1 cellular context compared by ENCODE assay signal in the genomic region with DNA sequence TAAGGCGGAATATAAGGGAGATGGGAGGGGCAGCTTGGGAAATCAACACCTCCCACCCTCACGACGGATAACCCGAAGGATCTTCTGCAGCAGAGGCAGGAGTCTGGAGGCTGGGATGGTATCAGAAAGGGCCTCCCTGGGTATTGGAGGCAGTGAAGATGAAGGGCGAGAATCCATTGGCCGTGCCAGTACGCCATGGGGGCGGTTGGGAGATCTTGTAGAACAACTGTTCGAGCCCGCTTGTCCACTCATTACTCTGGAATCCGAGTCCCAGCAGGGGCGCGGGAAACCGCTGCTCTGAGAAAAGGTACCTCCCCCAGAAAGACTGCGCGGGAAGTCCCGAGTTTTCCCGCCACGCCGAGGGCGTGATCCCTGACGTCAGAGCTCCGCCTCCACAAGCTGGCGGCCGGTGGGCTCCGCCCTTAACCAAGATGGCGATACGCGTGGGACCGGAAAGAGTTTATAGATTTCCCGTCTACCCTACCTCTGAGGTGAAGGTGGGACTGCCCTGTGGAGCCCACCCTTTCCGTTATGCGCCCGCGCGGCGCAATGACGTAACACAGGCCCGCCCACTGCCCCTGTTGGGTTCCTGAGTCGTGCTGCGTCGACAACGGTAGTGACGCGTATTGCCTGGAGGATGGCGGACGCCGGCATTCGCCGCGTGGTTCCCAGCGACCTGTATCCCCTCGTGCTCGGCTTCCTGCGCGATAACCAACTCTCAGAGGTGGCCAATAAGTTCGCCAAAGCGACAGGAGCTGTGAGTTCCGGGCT.
TF ChIP-seq lines count a peak whose summit lies in the region.

A gene (plus strand): TSS at position 616 of the 771 bp plus-strand sequence. CDS start 22 bp downstream, at position 638.

TF ChIP-seq in H1, 55 proteins besides CTCF, POLR2A, EP300 and RAD21 (continues in another document):
- TF ChIP-seq TAF1 (IDR thresholded peaks at IDR 0.05; ENCODE audit: low read depth, low read length) (peak; percentile 97), SAP30 (IDR thresholded peaks at IDR 0.05; ENCODE audit: insufficient read depth, insufficient replicate concordance, low read length) (peak; percentile 91), BRCA1 (IDR thresholded peaks at IDR 0.05; ENCODE audit: low read depth, low read length) (no peak; the same call in 1 of the 2 replicates), KDM4A (IDR thresholded peaks at IDR 0.05; ENCODE audit: low read depth, low read length, severe bottlenecking) (peak; percentile 100), RFX5 (IDR thresholded peaks at IDR 0.05; ENCODE audit: borderline replicate concordance, low read depth, low read length) (no peak), ZNF274 (IDR thresholded peaks at IDR 0.05; ENCODE audit: borderline replicate concordance, extremely low read depth, low read length) (no peak), SUZ12 (IDR thresholded peaks at IDR 0.05; ENCODE audit: low read length) (no peak), BACH1 (IDR thresholded peaks at IDR 0.05; ENCODE audit: low read length) (peak; percentile 91), CBX5 (IDR thresholded peaks at IDR 0.05; ENCODE audit: low read depth, low read length) (no peak), TAF7 (optimal IDR thresholded peaks at IDR 0.05; ENCODE audit: borderline replicate concordance, low read depth, low read length) (peak; percentile 90), SIN3A (conservative IDR thresholded peaks at IDR 0.05 in 1 of 2, IDR thresholded peaks at IDR 0.05 in 1 of 2; ENCODE audit: low read depth in 1 of 2, low read length in 2 of 2) (peak in 1 of 2 experiments; percentile 92; a peak in 3 of 4 replicates), EZH2 (IDR thresholded peaks at IDR 0.05; ENCODE audit: low read depth, low read length, severe bottlenecking) (no peak), CEBPB (IDR thresholded peaks at IDR 0.05; ENCODE audit: low read depth, low read length) (0 out of 2 replicates have a peak, but pooled peaks have one; percentile 41), PHF8 (conservative IDR thresholded peaks at IDR 0.05; ENCODE audit: low read depth, low read length) (peak; percentile 95), NRF1 (IDR thresholded peaks at IDR 0.05; ENCODE audit: low read depth, low read length) (no peak), FOSL1 (IDR thresholded peaks at IDR 0.05; ENCODE audit: insufficient read depth, low read depth, low read length) (no peak), YY1 (IDR thresholded peaks at IDR 0.05; ENCODE audit: low read depth, low read length) (peak; percentile 97), RBBP5 (IDR thresholded peaks at IDR 0.05; ENCODE audit: borderline replicate concordance, low read depth, low read length) (no peak; the same call in none of the 2 replicates), SRF (IDR thresholded peaks at IDR 0.05; ENCODE audit: low read depth, low read length) (peak; percentile 90), CHD1 (IDR thresholded peaks at IDR 0.05; ENCODE audit: low read depth, low read length) (no peak), TBP (IDR thresholded peaks at IDR 0.05; ENCODE audit: low read depth, low read length) (peak; percentile 92), TEAD4 (IDR thresholded peaks at IDR 0.05; ENCODE audit: low read depth, low read length) (peak; percentile 73), RXRA (IDR thresholded peaks at IDR 0.05; ENCODE audit: insufficient read depth, low read depth, low read length) (0 out of 2 replicates have a peak, but pooled peaks have one; percentile 18), GABPA (IDR thresholded peaks at IDR 0.05; ENCODE audit: borderline replicate concordance, insufficient read depth, low read length) (peak; percentile 81; the same call in 1 of the 2 replicates), JUN (IDR thresholded peaks at IDR 0.05; ENCODE audit: low read depth, low read length) (peak; percentile 29; the same call in 1 of the 2 replicates), CHD2 (IDR thresholded peaks at IDR 0.05; ENCODE audit: low read length) (0 out of 2 replicates have a peak, but pooled peaks have one; percentile 46), SIX5 (IDR thresholded peaks at IDR 0.05; ENCODE audit: low read depth, low read length) (peak; percentile 38; the same call in 1 of the 2 replicates), JUND (IDR thresholded peaks at IDR 0.05; ENCODE audit: low read length) (peak; percentile 81; the same call in 1 of the 2 replicates), GTF2F1 (IDR thresholded peaks at IDR 0.05; ENCODE audit: borderline replicate concordance, low read depth, low read length) (no peak), ASH2L (IDR thresholded peaks at IDR 0.05; ENCODE audit: low read length) (peak; percentile 75), BCL11A (IDR thresholded peaks at IDR 0.05; ENCODE audit: low read depth in 2 of 2, low read length in 2 of 2) (no peak), SIRT6 (IDR thresholded peaks at IDR 0.05; ENCODE audit: low read length) (peak; percentile 63), CREB1 (IDR thresholded peaks at IDR 0.05) (peak; percentile 99), CBX8 (IDR thresholded peaks at IDR 0.05; ENCODE audit: borderline replicate concordance, low read depth, low read length) (no peak), TCF12 (IDR thresholded peaks at IDR 0.05; ENCODE audit: low read depth, low read length) (0 out of 2 replicates have a peak, but pooled peaks have one; percentile 42), SP4 (IDR thresholded peaks at IDR 0.05; ENCODE audit: low read length) (peak; percentile 97), CTBP2 (IDR thresholded peaks at IDR 0.05; ENCODE audit: borderline replicate concordance, insufficient read depth, insufficient read length, low read length) (peak; percentile 94), POU5F1 (IDR thresholded peaks at IDR 0.05; ENCODE audit: low read depth, low read length) (no peak), KDM1A (IDR thresholded peaks at IDR 0.05; ENCODE audit: borderline replicate concordance, low read length) (peak; percentile 46; the same call in 1 of the 2 replicates), SP2 (IDR thresholded peaks at IDR 0.05; ENCODE audit: low read length) (no peak), NANOG (IDR thresholded peaks at IDR 0.05; ENCODE audit: insufficient read depth, low read depth, low read length, poor library complexity, severe bottlenecking) (peak; percentile 62), POLR2AphosphoS5 (IDR thresholded peaks at IDR 0.05; ENCODE audit: low read depth, low read length) (peak; percentile 99), KDM5A (IDR thresholded peaks at IDR 0.05; ENCODE audit: low read length) (peak; percentile 89), HDAC2 (IDR thresholded peaks at IDR 0.05; ENCODE audit: borderline replicate concordance in 1 of 2, low read depth in 2 of 2, low read length in 2 of 2) (peak in 1 of 2 experiments; percentile 76; a peak in 2 of 4 replicates), SP1 (IDR thresholded peaks at IDR 0.05; ENCODE audit: low read depth, low read length) (peak; percentile 97), RNF2 (IDR thresholded peaks at IDR 0.05; ENCODE audit: borderline replicate concordance, low read depth, low read length, missing control alignments, poor library complexity, severe bottlenecking) (no peak), HDAC6 (IDR thresholded peaks at IDR 0.05; ENCODE audit: low read depth, low read length) (no peak), EGR1 (IDR thresholded peaks at IDR 0.05; ENCODE audit: borderline replicate concordance, low read depth, low read length) (peak; percentile 53; the same call in 1 of the 2 replicates), MAFK (IDR thresholded peaks at IDR 0.05; ENCODE audit: low read depth, low read length) (no peak)
- TF ChIP-seq, protein P1, sequence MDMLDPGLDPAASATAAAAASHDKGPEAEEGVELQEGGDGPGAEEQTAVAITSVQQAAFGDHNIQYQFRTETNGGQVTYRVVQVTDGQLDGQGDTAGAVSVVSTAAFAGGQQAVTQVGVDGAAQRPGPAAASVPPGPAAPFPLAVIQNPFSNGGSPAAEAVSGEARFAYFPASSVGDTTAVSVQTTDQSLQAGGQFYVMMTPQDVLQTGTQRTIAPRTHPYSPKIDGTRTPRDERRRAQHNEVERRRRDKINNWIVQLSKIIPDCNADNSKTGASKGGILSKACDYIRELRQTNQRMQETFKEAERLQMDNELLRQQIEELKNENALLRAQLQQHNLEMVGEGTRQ (IDR thresholded peaks at IDR 0.05; ENCODE audit: low read length) = no peak; the same call in 1 of the 2 replicates
- TF ChIP-seq, protein P2, sequence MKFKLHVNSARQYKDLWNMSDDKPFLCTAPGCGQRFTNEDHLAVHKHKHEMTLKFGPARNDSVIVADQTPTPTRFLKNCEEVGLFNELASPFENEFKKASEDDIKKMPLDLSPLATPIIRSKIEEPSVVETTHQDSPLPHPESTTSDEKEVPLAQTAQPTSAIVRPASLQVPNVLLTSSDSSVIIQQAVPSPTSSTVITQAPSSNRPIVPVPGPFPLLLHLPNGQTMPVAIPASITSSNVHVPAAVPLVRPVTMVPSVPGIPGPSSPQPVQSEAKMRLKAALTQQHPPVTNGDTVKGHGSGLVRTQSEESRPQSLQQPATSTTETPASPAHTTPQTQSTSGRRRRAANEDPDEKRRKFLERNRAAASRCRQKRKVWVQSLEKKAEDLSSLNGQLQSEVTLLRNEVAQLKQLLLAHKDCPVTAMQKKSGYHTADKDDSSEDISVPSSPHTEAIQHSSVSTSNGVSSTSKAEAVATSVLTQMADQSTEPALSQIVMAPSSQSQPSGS (IDR thresholded peaks at IDR 0.05; ENCODE audit: low read length) = peak; percentile 87
- TF ChIP-seq, protein P3, sequence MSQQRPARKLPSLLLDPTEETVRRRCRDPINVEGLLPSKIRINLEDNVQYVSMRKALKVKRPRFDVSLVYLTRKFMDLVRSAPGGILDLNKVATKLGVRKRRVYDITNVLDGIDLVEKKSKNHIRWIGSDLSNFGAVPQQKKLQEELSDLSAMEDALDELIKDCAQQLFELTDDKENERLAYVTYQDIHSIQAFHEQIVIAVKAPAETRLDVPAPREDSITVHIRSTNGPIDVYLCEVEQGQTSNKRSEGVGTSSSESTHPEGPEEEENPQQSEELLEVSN (IDR thresholded peaks at IDR 0.05) = peak; percentile 83
- TF ChIP-seq, protein P4, sequence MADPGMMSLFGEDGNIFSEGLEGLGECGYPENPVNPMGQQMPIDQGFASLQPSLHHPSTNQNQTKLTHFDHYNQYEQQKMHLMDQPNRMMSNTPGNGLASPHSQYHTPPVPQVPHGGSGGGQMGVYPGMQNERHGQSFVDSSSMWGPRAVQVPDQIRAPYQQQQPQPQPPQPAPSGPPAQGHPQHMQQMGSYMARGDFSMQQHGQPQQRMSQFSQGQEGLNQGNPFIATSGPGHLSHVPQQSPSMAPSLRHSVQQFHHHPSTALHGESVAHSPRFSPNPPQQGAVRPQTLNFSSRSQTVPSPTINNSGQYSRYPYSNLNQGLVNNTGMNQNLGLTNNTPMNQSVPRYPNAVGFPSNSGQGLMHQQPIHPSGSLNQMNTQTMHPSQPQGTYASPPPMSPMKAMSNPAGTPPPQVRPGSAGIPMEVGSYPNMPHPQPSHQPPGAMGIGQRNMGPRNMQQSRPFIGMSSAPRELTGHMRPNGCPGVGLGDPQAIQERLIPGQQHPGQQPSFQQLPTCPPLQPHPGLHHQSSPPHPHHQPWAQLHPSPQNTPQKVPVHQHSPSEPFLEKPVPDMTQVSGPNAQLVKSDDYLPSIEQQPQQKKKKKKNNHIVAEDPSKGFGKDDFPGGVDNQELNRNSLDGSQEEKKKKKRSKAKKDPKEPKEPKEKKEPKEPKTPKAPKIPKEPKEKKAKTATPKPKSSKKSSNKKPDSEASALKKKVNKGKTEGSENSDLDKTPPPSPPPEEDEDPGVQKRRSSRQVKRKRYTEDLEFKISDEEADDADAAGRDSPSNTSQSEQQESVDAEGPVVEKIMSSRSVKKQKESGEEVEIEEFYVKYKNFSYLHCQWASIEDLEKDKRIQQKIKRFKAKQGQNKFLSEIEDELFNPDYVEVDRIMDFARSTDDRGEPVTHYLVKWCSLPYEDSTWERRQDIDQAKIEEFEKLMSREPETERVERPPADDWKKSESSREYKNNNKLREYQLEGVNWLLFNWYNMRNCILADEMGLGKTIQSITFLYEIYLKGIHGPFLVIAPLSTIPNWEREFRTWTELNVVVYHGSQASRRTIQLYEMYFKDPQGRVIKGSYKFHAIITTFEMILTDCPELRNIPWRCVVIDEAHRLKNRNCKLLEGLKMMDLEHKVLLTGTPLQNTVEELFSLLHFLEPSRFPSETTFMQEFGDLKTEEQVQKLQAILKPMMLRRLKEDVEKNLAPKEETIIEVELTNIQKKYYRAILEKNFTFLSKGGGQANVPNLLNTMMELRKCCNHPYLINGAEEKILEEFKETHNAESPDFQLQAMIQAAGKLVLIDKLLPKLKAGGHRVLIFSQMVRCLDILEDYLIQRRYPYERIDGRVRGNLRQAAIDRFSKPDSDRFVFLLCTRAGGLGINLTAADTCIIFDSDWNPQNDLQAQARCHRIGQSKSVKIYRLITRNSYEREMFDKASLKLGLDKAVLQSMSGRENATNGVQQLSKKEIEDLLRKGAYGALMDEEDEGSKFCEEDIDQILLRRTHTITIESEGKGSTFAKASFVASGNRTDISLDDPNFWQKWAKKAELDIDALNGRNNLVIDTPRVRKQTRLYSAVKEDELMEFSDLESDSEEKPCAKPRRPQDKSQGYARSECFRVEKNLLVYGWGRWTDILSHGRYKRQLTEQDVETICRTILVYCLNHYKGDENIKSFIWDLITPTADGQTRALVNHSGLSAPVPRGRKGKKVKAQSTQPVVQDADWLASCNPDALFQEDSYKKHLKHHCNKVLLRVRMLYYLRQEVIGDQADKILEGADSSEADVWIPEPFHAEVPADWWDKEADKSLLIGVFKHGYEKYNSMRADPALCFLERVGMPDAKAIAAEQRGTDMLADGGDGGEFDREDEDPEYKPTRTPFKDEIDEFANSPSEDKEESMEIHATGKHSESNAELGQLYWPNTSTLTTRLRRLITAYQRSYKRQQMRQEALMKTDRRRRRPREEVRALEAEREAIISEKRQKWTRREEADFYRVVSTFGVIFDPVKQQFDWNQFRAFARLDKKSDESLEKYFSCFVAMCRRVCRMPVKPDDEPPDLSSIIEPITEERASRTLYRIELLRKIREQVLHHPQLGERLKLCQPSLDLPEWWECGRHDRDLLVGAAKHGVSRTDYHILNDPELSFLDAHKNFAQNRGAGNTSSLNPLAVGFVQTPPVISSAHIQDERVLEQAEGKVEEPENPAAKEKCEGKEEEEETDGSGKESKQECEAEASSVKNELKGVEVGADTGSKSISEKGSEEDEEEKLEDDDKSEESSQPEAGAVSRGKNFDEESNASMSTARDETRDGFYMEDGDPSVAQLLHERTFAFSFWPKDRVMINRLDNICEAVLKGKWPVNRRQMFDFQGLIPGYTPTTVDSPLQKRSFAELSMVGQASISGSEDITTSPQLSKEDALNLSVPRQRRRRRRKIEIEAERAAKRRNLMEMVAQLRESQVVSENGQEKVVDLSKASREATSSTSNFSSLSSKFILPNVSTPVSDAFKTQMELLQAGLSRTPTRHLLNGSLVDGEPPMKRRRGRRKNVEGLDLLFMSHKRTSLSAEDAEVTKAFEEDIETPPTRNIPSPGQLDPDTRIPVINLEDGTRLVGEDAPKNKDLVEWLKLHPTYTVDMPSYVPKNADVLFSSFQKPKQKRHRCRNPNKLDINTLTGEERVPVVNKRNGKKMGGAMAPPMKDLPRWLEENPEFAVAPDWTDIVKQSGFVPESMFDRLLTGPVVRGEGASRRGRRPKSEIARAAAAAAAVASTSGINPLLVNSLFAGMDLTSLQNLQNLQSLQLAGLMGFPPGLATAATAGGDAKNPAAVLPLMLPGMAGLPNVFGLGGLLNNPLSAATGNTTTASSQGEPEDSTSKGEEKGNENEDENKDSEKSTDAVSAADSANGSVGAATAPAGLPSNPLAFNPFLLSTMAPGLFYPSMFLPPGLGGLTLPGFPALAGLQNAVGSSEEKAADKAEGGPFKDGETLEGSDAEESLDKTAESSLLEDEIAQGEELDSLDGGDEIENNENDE (IDR thresholded peaks at IDR 0.05; ENCODE audit: insufficient replicate concordance, low read length) = no peak
- TF ChIP-seq, protein P5, sequence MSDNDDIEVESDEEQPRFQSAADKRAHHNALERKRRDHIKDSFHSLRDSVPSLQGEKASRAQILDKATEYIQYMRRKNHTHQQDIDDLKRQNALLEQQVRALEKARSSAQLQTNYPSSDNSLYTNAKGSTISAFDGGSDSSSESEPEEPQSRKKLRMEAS (IDR thresholded peaks at IDR 0.05) = peak; percentile 73
